ENCODE assay signal across 1 cellular context in genomic region chr20:25750765-25751696, GRCh38.
TF ChIP-seq lines count a peak whose summit lies in the region.

No MANE protein-coding gene starts in this region.

TF ChIP-seq in HepG2, 621 proteins besides CTCF, POLR2A, EP300 and RAD21 (continued from another document and continues in another):
- TF ChIP-seq ZNF639 (CRISPR knock-in tag; conservative IDR thresholded peaks at IDR 0.05) (no peak), ZNF441 (CRISPR knock-in tag; IDR thresholded peaks at IDR 0.05; ENCODE audit: borderline replicate concordance) (0 out of 2 replicates have a peak, but pooled peaks have one; percentile 63), ZHX2 (IDR thresholded peaks at IDR 0.05; ENCODE audit: low read depth) (no peak), ZHX2 (CRISPR knock-in tag; IDR thresholded peaks at IDR 0.05; ENCODE audit: borderline replicate concordance) (no peak), CREM (IDR thresholded peaks at IDR 0.05) (no peak), CREM (CRISPR knock-in tag; IDR thresholded peaks at IDR 0.05) (no peak), ZFP91 (CRISPR knock-in tag; IDR thresholded peaks at IDR 0.05; ENCODE audit: borderline replicate concordance) (peak; percentile 80), GFI1 (CRISPR knock-in tag; IDR thresholded peaks at IDR 0.05; ENCODE audit: borderline replicate concordance) (no peak), WIZ (CRISPR knock-in tag; IDR thresholded peaks at IDR 0.05) (0 out of 2 replicates have a peak, but pooled peaks have one; percentile 63), ZNF644 (CRISPR knock-in tag; IDR thresholded peaks at IDR 0.05; ENCODE audit: low read depth) (no peak), HOXD1 (CRISPR knock-in tag; IDR thresholded peaks at IDR 0.05) (no peak), FOXJ3 (CRISPR knock-in tag; IDR thresholded peaks at IDR 0.05; ENCODE audit: borderline replicate concordance) (no peak), ZNF510 (CRISPR knock-in tag; IDR thresholded peaks at IDR 0.05; ENCODE audit: low read depth) (peak; percentile 89; the same call in 1 of the 2 replicates), ZNF275 (CRISPR knock-in tag; IDR thresholded peaks at IDR 0.05; ENCODE audit: borderline replicate concordance) (no peak), HES4 (CRISPR knock-in tag; IDR thresholded peaks at IDR 0.05; ENCODE audit: borderline replicate concordance) (peak; percentile 66), KLF15 (CRISPR knock-in tag; IDR thresholded peaks at IDR 0.05; ENCODE audit: borderline replicate concordance) (no peak), ZNF687 (CRISPR knock-in tag; IDR thresholded peaks at IDR 0.05) (peak; percentile 78), TRIM24 (CRISPR knock-in tag; IDR thresholded peaks at IDR 0.05) (no peak), SCMH1 (CRISPR knock-in tag; IDR thresholded peaks at IDR 0.05; ENCODE audit: borderline replicate concordance) (no peak), PHF5A (CRISPR knock-in tag; IDR thresholded peaks at IDR 0.05; ENCODE audit: low read depth, unreplicated experiment) (no peak), CC2D1A (CRISPR knock-in tag; IDR thresholded peaks at IDR 0.05) (no peak), ZNF138 (CRISPR knock-in tag; IDR thresholded peaks at IDR 0.05; ENCODE audit: low read depth) (no peak), SMYD3 (CRISPR knock-in tag; IDR thresholded peaks at IDR 0.05) (no peak), ZNF337 (CRISPR knock-in tag; IDR thresholded peaks at IDR 0.05; ENCODE audit: borderline replicate concordance, low read depth) (no peak), HOXA5 (CRISPR knock-in tag; IDR thresholded peaks at IDR 0.05) (no peak), NCOA5 (CRISPR knock-in tag; IDR thresholded peaks at IDR 0.05) (no peak), HOMEZ (CRISPR knock-in tag; IDR thresholded peaks at IDR 0.05; ENCODE audit: low read depth) (no peak; the same call in 1 of the 2 replicates), NCOA2 (CRISPR knock-in tag; IDR thresholded peaks at IDR 0.05) (no peak), ZKSCAN8 (CRISPR knock-in tag; IDR thresholded peaks at IDR 0.05; ENCODE audit: borderline replicate concordance) (no peak), SRSF9 (IDR thresholded peaks at IDR 0.05; ENCODE audit: borderline replicate concordance, insufficient read depth, low read depth, low read length, poor library complexity, severe bottlenecking) (no peak), ZNF572 (CRISPR knock-in tag; IDR thresholded peaks at IDR 0.05) (no peak), KLF11 (CRISPR knock-in tag; IDR thresholded peaks at IDR 0.05) (no peak; the same call in 1 of the 2 replicates), ZNF775 (CRISPR knock-in tag; IDR thresholded peaks at IDR 0.05; ENCODE audit: borderline replicate concordance) (no peak), ONECUT2 (CRISPR knock-in tag; IDR thresholded peaks at IDR 0.05) (no peak), MLXIP (CRISPR knock-in tag; IDR thresholded peaks at IDR 0.05; ENCODE audit: borderline replicate concordance) (no peak), ZC3H4 (CRISPR knock-in tag; IDR thresholded peaks at IDR 0.05; ENCODE audit: borderline replicate concordance) (no peak), ARID3A (IDR thresholded peaks at IDR 0.05; ENCODE audit: low read depth, low read length) (no peak; the same call in 1 of the 2 replicates), ASH2L (IDR thresholded peaks at IDR 0.05; ENCODE audit: insufficient read length, low read depth, low read length) (peak; percentile 65), SNAPC5 (CRISPR knock-in tag; IDR thresholded peaks at IDR 0.05; ENCODE audit: borderline replicate concordance) (no peak), POLR2AphosphoS5 (IDR thresholded peaks at IDR 0.05; ENCODE audit: low read depth, low read length) (peak; percentile 99)
